ENCODE assay signal across 8 cellular contexts in genomic region chr2:178072383-178073301, GRCh38. TPM values are rescaled to one million over a fixed set of nuclear protein-coding genes. Genes with fewer than 3 reads are reported as not detected.
DNase-seq lines count a peak whose midpoint lies in the region; ATAC-seq and TF ChIP-seq lines count a peak whose summit lies in the region.

Gene PDE11A, minus strand, starts transcription at chr2:178072777. Its CDS starts 340 bp downstream, at chr2:178072437.

- H3K9me3 Mint-ChIP-seq in activated CD4-positive, alpha-beta memory T cell treated with anti-CD3 and anti-CD28 coated beads for 36 hours = no peaks in the 10 kb centered on the region

- POLR2A ChIA-PET in activated CD4-positive, alpha-beta memory T cell treated with anti-CD3 and anti-CD28 coated beads for 36 hours (lab: Charles Lee) = no interaction called here

- TF ChIP-seq EP300 in esophagus muscularis mucosa (IDR thresholded peaks at IDR 0.05) = no peak

- no peak for TF ChIP-seq POLR2A in esophagus muscularis mucosa (IDR thresholded peaks at IDR 0.05; ENCODE audit: low read depth)

- intact Hi-C loops in activated CD4-positive, alpha-beta memory T cell treated with anti-CD3 and anti-CD28 coated beads for 36 hours (cut with micrococcal nuclease) = no loop called here
- intact Hi-C loops in esophagus muscularis mucosa (cut with DNase I) = no loop called here

- no peak for TF ChIP-seq CTCF in esophagus muscularis mucosa (IDR thresholded peaks at IDR 0.05)

- H3K9ac ChIP-seq in muscle layer of colon (ENCODE audit: low read length) = peak within 1 kb of the TSS; percentile 44

- ATAC-seq in HG02642 (IDR thresholded peaks at IDR 0.05; ENCODE audit: poor library complexity, unreplicated experiment) = peak; percentile 76

- H3K27me3 ChIP-seq in esophagus muscularis mucosa (peaks cover 0 to 29% (median 0%) of the 10 kb centered on the region in 4 donors), muscle layer of colon (ENCODE audit: control insufficient read depth in 1 of 2, insufficient read depth in 2 of 2, low read length in 2 of 2) (peaks cover 0 to 10% of the 10 kb centered on the region in 2 donors)

- H3K4me3 Mint-ChIP-seq in activated CD4-positive, alpha-beta memory T cell treated with anti-CD3 and anti-CD28 coated beads for 36 hours = peak within 1 kb of the TSS; percentile 43

- H3K4me1 Mint-ChIP-seq in activated CD4-positive, alpha-beta memory T cell treated with anti-CD3 and anti-CD28 coated beads for 36 hours (ENCODE audit: low read depth) = peaks cover 9% of the 10 kb centered on the region

- no peaks in the 10 kb centered on the region for H3K36me3 Mint-ChIP-seq in activated CD4-positive, alpha-beta memory T cell treated with anti-CD3 and anti-CD28 coated beads for 36 hours

- peaks cover 52% of the 10 kb centered on the region for H3K27me3 Mint-ChIP-seq in activated CD4-positive, alpha-beta memory T cell treated with anti-CD3 and anti-CD28 coated beads for 36 hours

- H3K4me3 ChIP-seq in esophagus muscularis mucosa = peak within 1 kb of the TSS; percentile 50 to 57 (median 54)
- peak within 1 kb of the TSS; percentile 34 to 66 for H3K4me3 ChIP-seq in muscle layer of colon (ENCODE audit: low read depth in 1 of 2, low read length in 2 of 2)

- H3K4me1 ChIP-seq in esophagus muscularis mucosa (peaks cover 12 to 16% (median 15%) of the 10 kb centered on the region in 4 donors), muscle layer of colon (ENCODE audit: insufficient read depth, low read length) (no peaks in the 10 kb centered on the region)

- CTCF ChIA-PET in activated CD4-positive, alpha-beta memory T cell treated with anti-CD3 and anti-CD28 coated beads for 36 hours (lab: Charles Lee) = no interaction called here

- no peak within 1 kb of the TSS for H3K27ac Mint-ChIP-seq in activated CD4-positive, alpha-beta memory T cell treated with anti-CD3 and anti-CD28 coated beads for 36 hours

- DNase-seq in DMS53 treated with DMSO at 0.1 percent for 48 hours (lab: John Stamatoyannopoulos, UW; ENCODE audit: unreplicated experiment) (peak; percentile 97), NCI-H2196 treated with DMSO at 0.1 percent for 48 hours (lab: John Stamatoyannopoulos, UW; ENCODE audit: unreplicated experiment) (peak; percentile 65), esophagus muscularis mucosa (ENCODE audit: extremely low spot score) (peak; percentile 92), superior temporal gyrus (ENCODE audit: extremely low spot score) (peak; percentile 17)
- DNase-seq in activated CD4-positive, alpha-beta memory T cell treated with anti-CD3 and anti-CD28 coated beads for 36 hours = peak; percentile 70
- no peak for DNase-seq in effector CD4-positive, alpha-beta T cell

- H3K9me3 ChIP-seq in esophagus muscularis mucosa = no peaks in the 10 kb centered on the region
- H3K9me3 ChIP-seq in muscle layer of colon (ENCODE audit: low read length) = no peaks in the 10 kb centered on the region

- H3K36me3 ChIP-seq in esophagus muscularis mucosa (no peaks in the 10 kb centered on the region), muscle layer of colon (ENCODE audit: insufficient read depth, low read length) (no peaks in the 10 kb centered on the region)

- WGBS in esophagus muscularis mucosa = 2% methylated on average over 42 of the region's 44 CpGs

- peak within 1 kb of the TSS in 1 of 4 donors; percentile 5 for H3K27ac ChIP-seq in esophagus muscularis mucosa (replicated peaks in 1 of 4)
- no peak within 1 kb of the TSS for H3K27ac ChIP-seq in muscle layer of colon (ENCODE audit: low read depth, low read length)

RNA-seq across cellular contexts. Expression of gene PDE11A, which starts in this region (rescaled TPM):
- total RNA-seq in activated CD4-positive, alpha-beta memory T cell treated with anti-CD3 and anti-CD28 coated beads for 36 hours = not detected
- total RNA-seq in esophagus muscularis mucosa = under 1 TPM in 3 of 4 donors, not detected in 1; under 0.01 to 0.58 (median under 0.01) TPM

Comparison
In these comparisons a context has a peak if more than half of its experiments do, and no peak if none do; other contexts are left out.
1. Peak in DNase-seq in activated CD4-positive, alpha-beta memory T cell treated with anti-CD3 and anti-CD28 coated beads for 36 hours; RNA of the gene not detected or under 1 TPM.
2. Peak in DNase-seq and H3K4me3 ChIP-seq in esophagus muscularis mucosa; RNA of the gene not detected or under 1 TPM.